10 cellular contexts compared by ENCODE assay signal in genomic region chr19:1748115-1748702, GRCh38. TPM values are rescaled to one million over a fixed set of nuclear protein-coding genes. Genes with fewer than 3 reads are reported as not detected.
DNase-seq lines count a peak whose midpoint lies in the region; ATAC-seq and FAIRE-seq lines count a peak whose summit lies in the region.
"Had no signal": no experiment of that assay in that cellular context is flagged by ENCODE, and none has a peak within 500 bp of the region (broad histone marks: within the 10 kb centered on the region; RNA-seq: fewer than 3 reads in every experiment).

No MANE protein-coding gene starts in this region.

- H3K9me3 Mint-ChIP-seq in stimulated activated naive CD8-positive, alpha-beta T cell treated with anti-CD3 and anti-CD28 coated beads, Interleukin-15, amount 100 ng/mL, for 72 hours: no peaks in the 10 kb centered on the region
- H3K9me3 Mint-ChIP-seq in T-cell: no peaks in the 10 kb centered on the region

- POLR2A ChIA-PET in T-cell (lab: Charles Lee): no interaction called here

- CTCF ChIA-PET in T-cell (lab: Charles Lee): no interaction called here

- DNase-seq in stimulated activated naive CD8-positive, alpha-beta T cell treated with anti-CD3 and anti-CD28 coated beads, Interleukin-15, amount 100 ng/mL, for 72 hours: no peak
- DNase-seq in stimulated activated naive CD8-positive, alpha-beta T cell treated with anti-CD3 and anti-CD28 coated beads, Interleukin-15, Interleukin-2, amounts not matched to agents 100 U/mL and 50 U/mL, for 24 hours: no peak
- no peak for DNase-seq in T-cell
- DNase-seq in urothelium cell line (ENCODE audit: low spot score): peak; percentile 46
- DNase-seq in effector CD4-positive, alpha-beta T cell: no peak
- DNase-seq in MV-4-11 (lab: John Stamatoyannopoulos, UW): no peak
- DNase-seq: hippocampal formation, NCI-H2227 treated with DMSO at 0.1 percent for 48 hours had no signal

- peaks cover 5% of the 10 kb centered on the region for H3K9me3 ChIP-seq in iPS-18c (ENCODE audit: control insufficient read depth, insufficient read depth, low read length)

- peaks cover 53% of the 10 kb centered on the region for H3K4me1 Mint-ChIP-seq in stimulated activated naive CD8-positive, alpha-beta T cell treated with anti-CD3 and anti-CD28 coated beads, Interleukin-15, amount 100 ng/mL, for 72 hours
- peaks cover 4 to 21% (median 15%) of the 10 kb centered on the region in 3 donors for H3K4me1 Mint-ChIP-seq in T-cell

- ATAC-seq in stimulated activated naive CD8-positive, alpha-beta T cell treated with anti-CD3 and anti-CD28 coated beads, Interleukin-15, amount 100 ng/mL, for 72 hours: no peak
- ATAC-seq in stimulated activated naive CD8-positive, alpha-beta T cell treated with anti-CD3 and anti-CD28 coated beads, Interleukin-15, Interleukin-2, amounts not matched to agents 100 U/mL and 50 U/mL, for 24 hours: no peak
- ATAC-seq in T-cell (replicated peaks in 1 of 4): peak in 3 of 4 experiments; percentile 12 to 38 (median 26)
- no peak for ATAC-seq in GM21447 (IDR thresholded peaks at IDR 0.05; ENCODE audit: unreplicated experiment)

- H3K4me3 Mint-ChIP-seq in stimulated activated naive CD8-positive, alpha-beta T cell treated with anti-CD3 and anti-CD28 coated beads, Interleukin-15, amount 100 ng/mL, for 72 hours: peak overlapping the region; percentile 28 to 66
- H3K4me3 Mint-ChIP-seq in T-cell: peak overlapping the region in 2 of 3 donors; percentile 43 to 56

- no peak overlapping the region for H3K27ac Mint-ChIP-seq in stimulated activated naive CD8-positive, alpha-beta T cell treated with anti-CD3 and anti-CD28 coated beads, Interleukin-15, amount 100 ng/mL, for 72 hours
- no peak overlapping the region for H3K27ac Mint-ChIP-seq in T-cell

- peak overlapping the region; percentile 50 for H3K4me3 ChIP-seq in iPS-18c (ENCODE audit: insufficient read depth, low read depth, low read length)

- no peak for FAIRE-seq in urothelium cell line (lab: Jason Lieb, UNC)

- H3K27me3 Mint-ChIP-seq in stimulated activated naive CD8-positive, alpha-beta T cell treated with anti-CD3 and anti-CD28 coated beads, Interleukin-15, amount 100 ng/mL, for 72 hours: peaks cover 90% of the 10 kb centered on the region
- H3K27me3 Mint-ChIP-seq in T-cell: peaks cover 21 to 62% of the 10 kb centered on the region in 2 donors

- no peaks in the 10 kb centered on the region for H3K36me3 Mint-ChIP-seq in T-cell

RNA-seq across cellular contexts. Expression of gene ONECUT3, which starts 5.1 kb away (rescaled TPM):
- under 1 TPM in 2 of 5 donors, not detected in 3; 0.03 TPM for total RNA-seq in T-cell

Comparison
In these comparisons a context has a peak if more than half of its experiments do, and no peak if none do; other contexts are left out.
1. ATAC-seq: peak in T-cell (3 of 4); none in stimulated activated naive CD8-positive, alpha-beta T cell treated with anti-CD3 and anti-CD28 coated beads, Interleukin-15, amount 100 ng/mL, for 72 hours (single experiment), stimulated activated naive CD8-positive, alpha-beta T cell treated with anti-CD3 and anti-CD28 coated beads, Interleukin-15, Interleukin-2, amounts not matched to agents 100 U/mL and 50 U/mL, for 24 hours (single experiment) and GM21447 (single experiment).